7 cellular contexts compared by ENCODE assay signal in genomic region chrX:12949205-12949926, GRCh38. TPM values are rescaled to one million over a fixed set of nuclear protein-coding genes. Genes with fewer than 3 reads are reported as not detected.
A peak's percentile ranks its signal among the peaks of the same experiment; 100 is the strongest.
DNase-seq lines count a peak whose midpoint lies in the region; ATAC-seq and TF ChIP-seq lines count a peak whose summit lies in the region.

No MANE protein-coding gene starts in this region.

- H3K9me3 Mint-ChIP-seq in stimulated activated effector memory CD8-positive, alpha-beta T cell treated with anti-CD3 and anti-CD28 coated beads, Interleukin-12 subunit alpha, Interleukin-12 subunit beta, amount 100 ng/mL, for 72 hours: no peaks in the 10 kb centered on the region

- H3K79me2 ChIP-seq in fibroblast of lung (ENCODE audit: control insufficient read depth, insufficient read depth, low read length): no peaks in the 10 kb centered on the region

- no peaks in the 10 kb centered on the region for H3K9me3 ChIP-seq in fibroblast of lung (ENCODE audit: control insufficient read depth, insufficient read depth, low read depth, low read length)

- H3K4me1 Mint-ChIP-seq in stimulated activated effector memory CD8-positive, alpha-beta T cell treated with anti-CD3 and anti-CD28 coated beads, Interleukin-12 subunit alpha, Interleukin-12 subunit beta, amount 100 ng/mL, for 72 hours: peaks cover 54% of the 10 kb centered on the region

- H3K36me3 Mint-ChIP-seq in stimulated activated effector memory CD8-positive, alpha-beta T cell treated with anti-CD3 and anti-CD28 coated beads, Interleukin-12 subunit alpha, Interleukin-12 subunit beta, amount 100 ng/mL, for 72 hours: peaks cover 16% of the 10 kb centered on the region

- peak; percentile 6 for ATAC-seq in GM18861 (IDR thresholded peaks at IDR 0.05; ENCODE audit: unreplicated experiment)
- peak; percentile 8 for ATAC-seq in SK-N-SH treated with all-trans-retinoic acid at 6 μM for 48 hours
- ATAC-seq in stimulated activated effector memory CD8-positive, alpha-beta T cell treated with anti-CD3 and anti-CD28 coated beads, Interleukin-12 subunit alpha, Interleukin-12 subunit beta, amount 100 ng/mL, for 72 hours: no peak
- ATAC-seq in HG03378 (IDR thresholded peaks at IDR 0.05; ENCODE audit: unreplicated experiment): no peak

- no peak for TF ChIP-seq CTCF in fibroblast of lung (conservative IDR thresholded peaks at IDR 0.05 in 1 of 2, IDR thresholded peaks at IDR 0.05 in 1 of 2; ENCODE audit: low read depth in 1 of 2, low read length in 2 of 2)

- peak overlapping the region; percentile 97 for H3K27ac Mint-ChIP-seq in stimulated activated effector memory CD8-positive, alpha-beta T cell treated with anti-CD3 and anti-CD28 coated beads, Interleukin-12 subunit alpha, Interleukin-12 subunit beta, amount 100 ng/mL, for 72 hours

- no peaks in the 10 kb centered on the region for H4K20me1 ChIP-seq in fibroblast of lung (ENCODE audit: control insufficient read depth, extremely low read depth, insufficient read depth, low read length)

- no peaks in the 10 kb centered on the region for H3K27me3 ChIP-seq in fibroblast of lung (ENCODE audit: control insufficient read depth, insufficient read depth, low read length)

- no peak overlapping the region for H2AFZ ChIP-seq in fibroblast of lung (ENCODE audit: low read length)

- no peak overlapping the region for H3K4me3 ChIP-seq in fibroblast of lung (replicated peaks in 1 of 4; ENCODE audit: control extremely low read depth in 1 of 4, insufficient read depth in 1 of 4, low read depth in 3 of 4, low read length in 4 of 4)

- H3K36me3 ChIP-seq in fibroblast of lung (ENCODE audit: control insufficient read depth, insufficient read depth, low read length): no peaks in the 10 kb centered on the region

- peak overlapping the region; percentile 83 for H3K27ac ChIP-seq in fibroblast of lung (ENCODE audit: insufficient read depth, low read length)

- H3K9ac ChIP-seq in fibroblast of lung (ENCODE audit: insufficient read depth, low read length): peak overlapping the region; percentile 20

- no peak overlapping the region for H3K4me2 ChIP-seq in fibroblast of lung (ENCODE audit: extremely low read depth, insufficient read depth, low read length)

- peak overlapping the region; percentile 82 for H3K4me3 Mint-ChIP-seq in stimulated activated effector memory CD8-positive, alpha-beta T cell treated with anti-CD3 and anti-CD28 coated beads, Interleukin-12 subunit alpha, Interleukin-12 subunit beta, amount 100 ng/mL, for 72 hours

- peaks cover 6% of the 10 kb centered on the region for H3K4me1 ChIP-seq in fibroblast of lung (ENCODE audit: control insufficient read depth, extremely low read depth, insufficient read depth, low read length)

- peak in 1 of 2 donors; percentile 68 for DNase-seq in fibroblast of lung (ENCODE audit: low read depth in 2 of 2)
- no peak for DNase-seq in stimulated activated effector memory CD8-positive, alpha-beta T cell treated with anti-CD3 and anti-CD28 coated beads, Interleukin-12 subunit alpha, Interleukin-12 subunit beta, amount 100 ng/mL, for 72 hours (ENCODE audit: low spot score in 2 of 2)
- no peak for DNase-seq in NCI-H187 (lab: John Stamatoyannopoulos, UW)
- no peak for DNase-seq in kidney tubule cell (ENCODE audit: low spot score)

TF ChIP-seq in SK-N-SH treated with all-trans-retinoic acid at 6 μM for 48 hours, 23 proteins besides CTCF, POLR2A, EP300 and RAD21 (continues in another document):
- TF ChIP-seq POU6F1 (CRISPR knock-in tag; IDR thresholded peaks at IDR 0.05; ENCODE audit: borderline replicate concordance, low read depth): no peak
- no peak for TF ChIP-seq CSDC2 (CRISPR knock-in tag; IDR thresholded peaks at IDR 0.05)
- TF ChIP-seq BACH2 (CRISPR knock-in tag; IDR thresholded peaks at IDR 0.05; ENCODE audit: borderline replicate concordance): no peak
- no peak for TF ChIP-seq ISL1 (CRISPR knock-in tag; IDR thresholded peaks at IDR 0.05)
- no peak for TF ChIP-seq SNAI2 (CRISPR knock-in tag; IDR thresholded peaks at IDR 0.05)
- TF ChIP-seq ZNF70 (CRISPR knock-in tag; IDR thresholded peaks at IDR 0.05): no peak
- no peak for TF ChIP-seq ZC3H10 (CRISPR knock-in tag; IDR thresholded peaks at IDR 0.05)
- no peak for TF ChIP-seq TSHZ2 (CRISPR knock-in tag; IDR thresholded peaks at IDR 0.05)
- no peak for TF ChIP-seq CSRNP3 (CRISPR knock-in tag; IDR thresholded peaks at IDR 0.05)
- TF ChIP-seq ZNF8 (CRISPR knock-in tag; IDR thresholded peaks at IDR 0.05): no peak
- TF ChIP-seq TCF4 (CRISPR knock-in tag; IDR thresholded peaks at IDR 0.05; ENCODE audit: borderline replicate concordance): no peak
- no peak for TF ChIP-seq ARNTL (CRISPR knock-in tag; IDR thresholded peaks at IDR 0.05; ENCODE audit: borderline replicate concordance, low read depth)
- TF ChIP-seq ZNF565 (CRISPR knock-in tag; conservative IDR thresholded peaks at IDR 0.05; ENCODE audit: low read depth): no peak
- TF ChIP-seq PPARA (CRISPR knock-in tag; IDR thresholded peaks at IDR 0.05; ENCODE audit: borderline replicate concordance): no peak
- no peak for TF ChIP-seq CREB5 (CRISPR knock-in tag; IDR thresholded peaks at IDR 0.05; ENCODE audit: low read depth)
- TF ChIP-seq TOX (CRISPR knock-in tag; IDR thresholded peaks at IDR 0.05; ENCODE audit: borderline replicate concordance): no peak

RNA-seq across cellular contexts. Expression of gene TMSB4X, which starts 25.5 kb away (rescaled TPM):
- total RNA-seq in fibroblast of lung: 14,195 and 17,013 TPM in 2 replicates
- 10,803 and 14,631 TPM in 2 replicates for polyA plus RNA-seq in fibroblast of lung
- 9,084 and 12,343 TPM in 2 replicates for polyA plus RNA-seq in fibroblast of lung (2012)
- polyA minus RNA-seq in fibroblast of lung (ENCODE audit: low replicate concordance): 550 and 997 TPM in 2 replicates

RNA-seq across cellular contexts. Expression of gene TLR8, which starts 42.9 kb away (rescaled TPM):
- not detected in 2 replicates for total RNA-seq in fibroblast of lung
- not detected in 2 replicates for polyA plus RNA-seq in fibroblast of lung
- not detected in 2 replicates for polyA plus RNA-seq in fibroblast of lung (2012)
- polyA minus RNA-seq in fibroblast of lung (ENCODE audit: low replicate concordance): not detected in 2 replicates

Comparison
In these comparisons a context has a peak if more than half of its experiments do, and no peak if none do; other contexts are left out.
1. ATAC-seq: peak in GM18861 (single experiment) and SK-N-SH treated with all-trans-retinoic acid at 6 μM for 48 hours (single experiment); none in stimulated activated effector memory CD8-positive, alpha-beta T cell treated with anti-CD3 and anti-CD28 coated beads, Interleukin-12 subunit alpha, Interleukin-12 subunit beta, amount 100 ng/mL, for 72 hours (single experiment) and HG03378 (single experiment).